In genomic region chr5:65142007-65142406, GRCh38 we compare ENCODE assay signal across 31 cellular contexts.
DNase-seq lines count a peak whose midpoint lies in the region; ATAC-seq, FAIRE-seq and TF ChIP-seq lines count a peak whose summit lies in the region.
"Had no signal": no experiment of that assay in that cellular context is flagged by ENCODE, and none has a peak within 500 bp of the region (broad histone marks: within the 10 kb centered on the region; RNA-seq: fewer than 3 reads in every experiment).

No MANE protein-coding gene starts in this region.

- TF ChIP-seq POLR2A in stomach (IDR thresholded peaks at IDR 0.05): no peak

- no peak for TF ChIP-seq EP300 in stomach (IDR thresholded peaks at IDR 0.05)

- no peaks in the 10 kb centered on the region for H3K79me2 ChIP-seq in astrocyte (ENCODE audit: insufficient read depth, low read length)
- H3K79me2 ChIP-seq in trophoblast cell (ENCODE audit: control insufficient read depth, insufficient read depth, low read length, poor library complexity): peaks cover 3% of the 10 kb centered on the region

- H3K27ac Mint-ChIP-seq in astrocyte (ENCODE audit: unreplicated experiment): peak overlapping the region; percentile 76
- H3K27ac Mint-ChIP-seq: immature natural killer cell; memory B cell; stimulated activated effector memory CD8-positive, alpha-beta T cell treated with anti-CD3 and anti-CD28 coated beads, Interleukin-12 subunit alpha, Interleukin-12 subunit beta, amount 100 ng/mL, for 72 hours had no signal

- no peaks in the 10 kb centered on the region for H3K27me3 Mint-ChIP-seq in astrocyte (ENCODE audit: low read depth, unreplicated experiment)
- H3K27me3 Mint-ChIP-seq: memory B cell had no signal

- no peak overlapping the region for H3K14ac ChIP-seq in trophoblast cell (ENCODE audit: low read length)

- no peak overlapping the region for H3K4me3 Mint-ChIP-seq in astrocyte (ENCODE audit: unreplicated experiment)
- H3K4me3 Mint-ChIP-seq: immature natural killer cell; memory B cell; naive thymus-derived CD8-positive, alpha-beta T cell; stimulated activated effector memory CD8-positive, alpha-beta T cell treated with anti-CD3 and anti-CD28 coated beads, Interleukin-12 subunit alpha, Interleukin-12 subunit beta, amount 100 ng/mL, for 72 hours had no signal

- H3K18ac ChIP-seq in trophoblast cell (ENCODE audit: low read length): no peak overlapping the region

- no peak overlapping the region for H3K4me2 ChIP-seq in astrocyte (ENCODE audit: low read length)
- H3K4me2 ChIP-seq in trophoblast cell (ENCODE audit: low read length): no peak overlapping the region
- H3K4me2 ChIP-seq: BLaER1 treated with 17β-estradiol and CSF1 and Interleukin-3, amounts not matched to agents 10 nM and 100 nM had no signal

- peaks cover 31% of the 10 kb centered on the region for H3K4me1 Mint-ChIP-seq in astrocyte (ENCODE audit: low read depth, unreplicated experiment)
- H3K4me1 Mint-ChIP-seq: immature natural killer cell; naive thymus-derived CD8-positive, alpha-beta T cell; stimulated activated effector memory CD8-positive, alpha-beta T cell treated with anti-CD3 and anti-CD28 coated beads, Interleukin-12 subunit alpha, Interleukin-12 subunit beta, amount 100 ng/mL, for 72 hours had no signal

- no peak overlapping the region for H3K4ac ChIP-seq in trophoblast cell (ENCODE audit: low read depth, low read length)

- H3K4me1 ChIP-seq in HUES48 (ENCODE audit: control insufficient read depth, insufficient read depth, low read length): peaks cover 30% of the 10 kb centered on the region
- H3K4me1 ChIP-seq in astrocyte (ENCODE audit: insufficient read depth, low read length): peaks cover 11% of the 10 kb centered on the region
- H3K4me1 ChIP-seq in iPS-18a (ENCODE audit: control insufficient read depth, low read depth, low read length): peaks cover 22% of the 10 kb centered on the region
- peaks cover 13 to 15% of the 10 kb centered on the region in 2 experiments for H3K4me1 ChIP-seq in trophoblast cell (ENCODE audit: control insufficient read depth in 1 of 2, insufficient read depth in 2 of 2, low read length in 2 of 2)
- H3K4me1 ChIP-seq in mucosa of descending colon (ENCODE audit: low read depth): no peaks in the 10 kb centered on the region
- H3K4me1 ChIP-seq in stomach: peaks cover 0 to 9% (median 0%) of the 10 kb centered on the region in 4 donors
- H3K4me1 ChIP-seq: colonic mucosa had no signal

- FAIRE-seq in astrocyte (lab: Jason Lieb, UNC): no peak
- FAIRE-seq: bronchial epithelial cell, HepG2 had no signal

- no peak for TF ChIP-seq CTCF in astrocyte (IDR thresholded peaks at IDR 0.05; ENCODE audit: insufficient read depth, low read depth, low read length)
- no peak for TF ChIP-seq CTCF in mucosa of descending colon (IDR thresholded peaks at IDR 0.05)
- no peak for TF ChIP-seq CTCF in stomach (IDR thresholded peaks at IDR 0.05)

- H3K36me3 ChIP-seq in HUES48 (ENCODE audit: control insufficient read depth, insufficient read depth, low read length): no peaks in the 10 kb centered on the region
- H3K36me3 ChIP-seq in astrocyte (ENCODE audit: insufficient read depth, low read length): peaks cover 1% of the 10 kb centered on the region
- no peaks in the 10 kb centered on the region for H3K36me3 ChIP-seq in iPS-18a (ENCODE audit: control insufficient read depth, low read depth, low read length)
- peaks cover 3 to 6% of the 10 kb centered on the region in 2 experiments for H3K36me3 ChIP-seq in trophoblast cell (ENCODE audit: control insufficient read depth in 1 of 2, insufficient read depth in 2 of 2, low read length in 2 of 2)
- no peaks in the 10 kb centered on the region for H3K36me3 ChIP-seq in mucosa of descending colon (ENCODE audit: low read depth)
- no peaks in the 10 kb centered on the region for H3K36me3 ChIP-seq in stomach
- H3K36me3 ChIP-seq: BLaER1 treated with 17β-estradiol and CSF1 and Interleukin-3, amounts not matched to agents 10 nM and 100 nM; colonic mucosa had no signal

- no peaks in the 10 kb centered on the region for H3K9me3 ChIP-seq in HUES48 (ENCODE audit: control insufficient read depth, insufficient read depth, low read length)
- H3K9me3 ChIP-seq in astrocyte (ENCODE audit: insufficient read depth, low read depth, low read length): no peaks in the 10 kb centered on the region
- no peaks in the 10 kb centered on the region for H3K9me3 ChIP-seq in iPS-18a (ENCODE audit: control insufficient read depth, low read depth, low read length)
- peaks cover 2% of the 10 kb centered on the region for H3K9me3 ChIP-seq in trophoblast cell (ENCODE audit: insufficient read depth, low read depth, low read length)
- no peaks in the 10 kb centered on the region for H3K9me3 ChIP-seq in mucosa of descending colon
- H3K9me3 ChIP-seq in stomach: no peaks in the 10 kb centered on the region
- H3K9me3 ChIP-seq: BLaER1 treated with 17β-estradiol and CSF1 and Interleukin-3, amounts not matched to agents 10 nM and 100 nM; Caco-2; colonic mucosa had no signal

- intact Hi-C loops in mucosa of descending colon (cut with DNase I, micrococcal nuclease): no loop called here
- intact Hi-C loops in stomach (cut with DNase I; ENCODE audit: low total_unique reads): no loop called here

- H2AFZ ChIP-seq in astrocyte (ENCODE audit: low read depth, low read length) (no peak overlapping the region), trophoblast cell (ENCODE audit: insufficient read depth, low read length, poor library complexity) (no peak overlapping the region)

- H2BK120ac ChIP-seq in trophoblast cell (ENCODE audit: insufficient read depth, low read length, poor library complexity): no peak overlapping the region

- H2BK5ac ChIP-seq in trophoblast cell (ENCODE audit: low read depth, low read length, poor library complexity): no peak overlapping the region

- H3K23ac ChIP-seq in trophoblast cell (ENCODE audit: low read length): no peak overlapping the region

- no peak overlapping the region for H4K91ac ChIP-seq in trophoblast cell (ENCODE audit: low read depth, low read length)

- H3K27me3 ChIP-seq in HUES48 (ENCODE audit: control insufficient read depth, insufficient read depth, low read length) (no peaks in the 10 kb centered on the region), astrocyte (ENCODE audit: insufficient read depth, low read length) (no peaks in the 10 kb centered on the region), iPS-18a (ENCODE audit: control insufficient read depth, insufficient read depth, low read length) (no peaks in the 10 kb centered on the region), trophoblast cell (ENCODE audit: insufficient read depth, low read length) (no peaks in the 10 kb centered on the region), stomach (no peaks in the 10 kb centered on the region)
- H3K27me3 ChIP-seq: BLaER1 treated with 17β-estradiol and CSF1 and Interleukin-3, amounts not matched to agents 10 nM and 100 nM; colonic mucosa had no signal

- WGBS in trophoblast cell (ENCODE audit: extremely low coverage, insufficient coverage, insufficient read length): no CpG with 5 or more reads among the region's 2 CpGs
- 78 to 92% (median 89%) methylated on average over 2 of the region's 2 CpGs for WGBS in stomach, 5 donors

- H3K27ac ChIP-seq in HUES48 (ENCODE audit: low read depth, low read length) (peak overlapping the region; percentile 95), astrocyte (ENCODE audit: low read depth, low read length) (peak overlapping the region; percentile 80), iPS-18a (ENCODE audit: low read length) (no peak overlapping the region), trophoblast cell (ENCODE audit: low read depth, low read length) (peak overlapping the region; percentile 92), stomach (no peak overlapping the region)
- H3K27ac ChIP-seq: BLaER1 treated with 17β-estradiol and CSF1 and Interleukin-3, amounts not matched to agents 10 nM and 100 nM; colonic mucosa had no signal

- H2BK12ac ChIP-seq in trophoblast cell (ENCODE audit: low read length): no peak overlapping the region

- DNase-seq in astrocyte (ENCODE audit: low read depth) (no peak), trophoblast cell (no peak), mucosa of descending colon (no peak), DMS153 treated with DMSO at 0.1 percent for 48 hours (lab: John Stamatoyannopoulos, UW; ENCODE audit: unreplicated experiment) (no peak), stomach (no peak)
- DNase-seq: activated CD4-positive, alpha-beta T cell treated with anti-CD3 and anti-CD28 coated beads, Interleukin-2, amount 50 U/mL, for 48 hours; activated naive CD4-positive, alpha-beta T cell treated with anti-CD3 and anti-CD28 coated beads, Interleukin-2, amount 50 U/mL, for 16 hours; amygdala; Caco-2; colonic mucosa; DMS79 treated with DMSO at 0.1 percent for 48 hours; effector CD8-positive, alpha-beta T cell; erythroblast; immature natural killer cell; Kasumi-1; left colon; naive thymus-derived CD8-positive, alpha-beta T cell; NCI-H2171; NCI-H510A treated with DMSO at 0.1 percent for 48 hours; NK-92 treated with Interleukin-12 subunit alpha and Interleukin-12 subunit beta, amount 100 ng/mL, for 24 hours; right cardiac atrium; stimulated activated CD4-positive, alpha-beta T cell treated with anti-CD3 and anti-CD28 coated beads, Interleukin-4, amount 100 ng/mL, for 24 hours; substantia nigra had no signal

- peaks cover 7% of the 10 kb centered on the region for H3K79me1 ChIP-seq in trophoblast cell (ENCODE audit: low read length)

- H4K20me1 ChIP-seq in astrocyte (ENCODE audit: insufficient read depth, low read length): no peaks in the 10 kb centered on the region
- H4K20me1 ChIP-seq: BLaER1 treated with 17β-estradiol and CSF1 and Interleukin-3, amounts not matched to agents 10 nM and 100 nM had no signal

- H4K8ac ChIP-seq in trophoblast cell (ENCODE audit: low read depth, low read length): no peak overlapping the region

- no peak overlapping the region for H4K12ac ChIP-seq in trophoblast cell (ENCODE audit: low read depth, low read length)

- no peak overlapping the region for H2AK5ac ChIP-seq in trophoblast cell (ENCODE audit: low read length)

- no peaks in the 10 kb centered on the region for H3K9me3 Mint-ChIP-seq in astrocyte (ENCODE audit: unreplicated experiment)
- H3K9me3 Mint-ChIP-seq: immature natural killer cell; memory B cell; stimulated activated effector memory CD8-positive, alpha-beta T cell treated with anti-CD3 and anti-CD28 coated beads, Interleukin-12 subunit alpha, Interleukin-12 subunit beta, amount 100 ng/mL, for 72 hours had no signal

- H3K36me3 Mint-ChIP-seq in astrocyte (ENCODE audit: low read depth, unreplicated experiment): peaks cover 2% of the 10 kb centered on the region
- H3K36me3 Mint-ChIP-seq: immature natural killer cell; memory B cell; naive thymus-derived CD8-positive, alpha-beta T cell; stimulated activated effector memory CD8-positive, alpha-beta T cell treated with anti-CD3 and anti-CD28 coated beads, Interleukin-12 subunit alpha, Interleukin-12 subunit beta, amount 100 ng/mL, for 72 hours had no signal

- H3K9ac ChIP-seq in HUES48 (ENCODE audit: low read depth, low read length) (no peak overlapping the region), astrocyte (ENCODE audit: low read length) (no peak overlapping the region), iPS-18a (ENCODE audit: low read length) (no peak overlapping the region), trophoblast cell (ENCODE audit: low read length) (no peak overlapping the region)
- H3K9ac ChIP-seq: BLaER1 treated with 17β-estradiol and CSF1 and Interleukin-3, amounts not matched to agents 10 nM and 100 nM had no signal

- H3K4me3 ChIP-seq in HUES48 (ENCODE audit: low read depth, low read length) (peak overlapping the region; percentile 44), astrocyte (ENCODE audit: insufficient read depth, low read depth, low read length) (no peak overlapping the region), iPS-18a (ENCODE audit: low read length) (peak overlapping the region; percentile 12), trophoblast cell (ENCODE audit: low read depth, low read length) (no peak overlapping the region), mucosa of descending colon (no peak overlapping the region), stomach (no peak overlapping the region)
- H3K4me3 ChIP-seq: BLaER1 treated with 17β-estradiol and CSF1 and Interleukin-3, amounts not matched to agents 10 nM and 100 nM; colonic mucosa had no signal

- no peak for ATAC-seq in GM18517 (IDR thresholded peaks at IDR 0.05; ENCODE audit: unreplicated experiment)
- no peak for ATAC-seq in mucosa of descending colon
- ATAC-seq: HepG2; naive thymus-derived CD8-positive, alpha-beta T cell; right cardiac atrium; stimulated activated effector memory CD8-positive, alpha-beta T cell treated with anti-CD3 and anti-CD28 coated beads, Interleukin-12 subunit alpha, Interleukin-12 subunit beta, amount 100 ng/mL, for 72 hours had no signal

Comparison
In these comparisons a context has a peak if more than half of its experiments do, and no peak if none do; other contexts are left out.
1. H3K27ac ChIP-seq: peak in HUES48 (single experiment), astrocyte (single experiment) and trophoblast cell (single experiment); none in iPS-18a (single experiment) and stomach (0 of 5).
2. H3K4me3 ChIP-seq: peak in HUES48 (single experiment) and iPS-18a (single experiment); none in astrocyte (single experiment), trophoblast cell (single experiment), mucosa of descending colon (single experiment) and stomach (0 of 4).